Comparison of ENCODE assay signal across 24 cellular contexts in genomic region chr10:121627810-121628209, GRCh38. TPM values are rescaled to one million over a fixed set of nuclear protein-coding genes. Genes with fewer than 3 reads are reported as not detected.
A peak's percentile ranks its signal among the peaks of the same experiment; 100 is the strongest.
DNase-seq lines count a peak whose midpoint lies in the region; ATAC-seq and TF ChIP-seq lines count a peak whose summit lies in the region.
"Had no signal": no experiment of that assay in that cellular context is flagged by ENCODE, and none has a peak within 500 bp of the region (broad histone marks: within the 10 kb centered on the region; RNA-seq: fewer than 3 reads in every experiment).

No MANE protein-coding gene starts in this region.

- H3K36me3 ChIP-seq in tibial nerve (no peaks in the 10 kb centered on the region), thyroid gland (no peaks in the 10 kb centered on the region)
- H3K36me3 ChIP-seq: brain microvascular endothelial cell, HAP-1 had no signal

- no peaks in the 10 kb centered on the region for H3K4me1 Mint-ChIP-seq in activated naive CD4-positive, alpha-beta T cell treated with anti-CD3 and anti-CD28 coated beads, Interleukin-2, amount 50 U/mL, for 24 hours
- H3K4me1 Mint-ChIP-seq in activated naive CD4-positive, alpha-beta T cell treated with anti-CD3 and anti-CD28 coated beads, Interleukin-2, amount 10 ng/mL, durations not matched to agents 7 days and 5 days, result no peaks in the 10 kb centered on the region
- H3K4me1 Mint-ChIP-seq: CD14-positive monocyte had no signal

- no peaks in the 10 kb centered on the region for H3K27me3 Mint-ChIP-seq in activated naive CD4-positive, alpha-beta T cell treated with anti-CD3 and anti-CD28 coated beads, Interleukin-2, amount 50 U/mL, for 24 hours
- H3K27me3 Mint-ChIP-seq in activated naive CD4-positive, alpha-beta T cell treated with anti-CD3 and anti-CD28 coated beads, Interleukin-2, amount 10 ng/mL, durations not matched to agents 7 days and 5 days, result no peaks in the 10 kb centered on the region

- 60 to 65% methylated on average over 8 of the region's 8 CpGs for WGBS in tibial nerve, 2 donors
- WGBS in thyroid gland, 2 donors, result 47 to 56% methylated on average over 8 of the region's 8 CpGs

- H3K9me3 Mint-ChIP-seq in activated naive CD4-positive, alpha-beta T cell treated with anti-CD3 and anti-CD28 coated beads, Interleukin-2, amount 50 U/mL, for 24 hours, result no peaks in the 10 kb centered on the region
- H3K9me3 Mint-ChIP-seq in activated naive CD4-positive, alpha-beta T cell treated with anti-CD3 and anti-CD28 coated beads, Interleukin-2, amount 10 ng/mL, durations not matched to agents 7 days and 5 days, result no peaks in the 10 kb centered on the region
- H3K9me3 Mint-ChIP-seq: activated naive CD4-positive, alpha-beta T cell treated with anti-CD3 and anti-CD28 coated beads for 36 hours had no signal

- intact Hi-C loops in posterior vena cava (cut with DNase I) (no loop called here), thyroid gland (cut with DNase I) (no loop called here)

- TF ChIP-seq POLR2A in tibial nerve (IDR thresholded peaks at IDR 0.05) (no peak), thyroid gland (IDR thresholded peaks at IDR 0.05) (no peak)

- TF ChIP-seq CTCF in foreskin keratinocyte (conservative IDR thresholded peaks at IDR 0.05) (no peak), tibial nerve (IDR thresholded peaks at IDR 0.05) (no peak), thyroid gland (IDR thresholded peaks at IDR 0.05) (no peak)

- H3K4me1 ChIP-seq in foreskin keratinocyte (peaks cover 28% of the 10 kb centered on the region), tibial nerve (peaks cover 0 to 4% (median 0%) of the 10 kb centered on the region in 4 donors), thyroid gland (peaks cover 0 to 7% of the 10 kb centered on the region in 2 donors)
- H3K4me1 ChIP-seq: HAP-1 had no signal

- H3K9me3 ChIP-seq in tibial nerve (no peaks in the 10 kb centered on the region), thyroid gland (no peaks in the 10 kb centered on the region)
- H3K9me3 ChIP-seq: HAP-1 had no signal

- H3K27ac ChIP-seq in foreskin keratinocyte, result peak overlapping the region; percentile 44
- H3K27ac ChIP-seq in tibial nerve, result no peak overlapping the region
- no peak overlapping the region for H3K27ac ChIP-seq in thyroid gland
- H3K27ac ChIP-seq: 22Rv1, brain microvascular endothelial cell, SK-N-MC had no signal

- no peak overlapping the region for H3K4me3 ChIP-seq in tibial nerve
- H3K4me3 ChIP-seq in thyroid gland (replicated peaks in 1 of 3), result no peak overlapping the region
- H3K4me3 ChIP-seq: HAP-1, SK-N-MC had no signal

- H3K27ac Mint-ChIP-seq in activated naive CD4-positive, alpha-beta T cell treated with anti-CD3 and anti-CD28 coated beads, Interleukin-2, amount 50 U/mL, for 24 hours, result peak overlapping the region; percentile 10
- no peak overlapping the region for H3K27ac Mint-ChIP-seq in activated naive CD4-positive, alpha-beta T cell treated with anti-CD3 and anti-CD28 coated beads, Interleukin-2, amount 10 ng/mL, durations not matched to agents 7 days and 5 days
- H3K27ac Mint-ChIP-seq: activated naive CD4-positive, alpha-beta T cell treated with anti-CD3 and anti-CD28 coated beads for 36 hours had no signal

- no peak for TF ChIP-seq EP300 in tibial nerve (IDR thresholded peaks at IDR 0.05)

- H3K36me3 Mint-ChIP-seq in activated naive CD4-positive, alpha-beta T cell treated with anti-CD3 and anti-CD28 coated beads, Interleukin-2, amount 50 U/mL, for 24 hours, result no peaks in the 10 kb centered on the region
- H3K36me3 Mint-ChIP-seq in activated naive CD4-positive, alpha-beta T cell treated with anti-CD3 and anti-CD28 coated beads, Interleukin-2, amount 10 ng/mL, durations not matched to agents 7 days and 5 days, result no peaks in the 10 kb centered on the region
- H3K36me3 Mint-ChIP-seq: CD14-positive monocyte had no signal

- no peak for DNase-seq in activated naive CD4-positive, alpha-beta T cell treated with anti-CD3 and anti-CD28 coated beads, Interleukin-2, amount 10 ng/mL, durations not matched to agents 7 days and 5 days
- peak; percentile 78 to 89 for DNase-seq in foreskin keratinocyte
- DNase-seq in posterior vena cava (ENCODE audit: low spot score), result peak; percentile 23
- DNase-seq in activated CD4-positive, alpha-beta T cell treated with anti-CD3 and anti-CD28 coated beads, Interleukin-2, amount 50 U/mL, for 48 hours, result no peak
- DNase-seq in tibial nerve (ENCODE audit: low spot score in 2 of 2), result no peak
- DNase-seq in NCI-H345 treated with DMSO at 0.1 percent for 48 hours (lab: John Stamatoyannopoulos, UW; ENCODE audit: unreplicated experiment), result no peak
- DNase-seq in thyroid gland, result no peak
- DNase-seq: activated CD4-positive, alpha-beta T cell treated with anti-CD3 and anti-CD28 coated beads for 4 hours; activated naive CD4-positive, alpha-beta T cell treated with anti-CD3 and anti-CD28 coated beads for 36 hours; brain microvascular endothelial cell; dermis blood vessel endothelial cell; DMS153; left cardiac atrium; MV-4-11; NCI-H2029 treated with DMSO at 0.1 percent for 48 hours; NCI-H524 had no signal

- peak; percentile 76 for ATAC-seq in foreskin keratinocyte
- ATAC-seq: HepG2, left cardiac atrium had no signal

- H3K4me3 Mint-ChIP-seq in activated naive CD4-positive, alpha-beta T cell treated with anti-CD3 and anti-CD28 coated beads, Interleukin-2, amount 50 U/mL, for 24 hours, result no peak overlapping the region
- no peak overlapping the region for H3K4me3 Mint-ChIP-seq in activated naive CD4-positive, alpha-beta T cell treated with anti-CD3 and anti-CD28 coated beads, Interleukin-2, amount 10 ng/mL, durations not matched to agents 7 days and 5 days
- H3K4me3 Mint-ChIP-seq: activated naive CD4-positive, alpha-beta T cell treated with anti-CD3 and anti-CD28 coated beads for 36 hours had no signal

- CTCF ChIA-PET in activated naive CD4-positive, alpha-beta T cell treated with anti-CD3 and anti-CD28 coated beads, Interleukin-2, amount 10 ng/mL, durations not matched to agents 7 days and 5 days (lab: Charles Lee), result no interaction called here

- H3K27me3 ChIP-seq in foreskin keratinocyte (no peaks in the 10 kb centered on the region), tibial nerve (no peaks in the 10 kb centered on the region), thyroid gland (no peaks in the 10 kb centered on the region)
- H3K27me3 ChIP-seq: brain microvascular endothelial cell had no signal

RNA-seq across cellular contexts. Expression of gene FGFR2, which starts 29.6 kb away (rescaled TPM):
- total RNA-seq in foreskin keratinocyte (30.3 and 35.8 TPM in 2 replicates), posterior vena cava (10 to 100 TPM; 16.4 to 17.7 TPM), tibial nerve (10 to 100 TPM in 1 of 4 donors, 1 to 10 TPM in 3; 8.4 to 16.5 (median 9.2) TPM), thyroid gland (100 to 1,000 TPM in 3 of 4 donors, 10 to 100 TPM in 1; 65.6 to 149 (median 122) TPM)
- polyA plus RNA-seq in foreskin keratinocyte, result 11.1 and 14.3 TPM in 2 replicates
- total RNA-seq: activated naive CD4-positive, alpha-beta T cell treated with anti-CD3 and anti-CD28 coated beads for 36 hours; myocyte; OCI-LY7 had no signal
- polyA plus RNA-seq: CD14-positive monocyte had no signal

Comparison
In these comparisons a context has a peak if more than half of its experiments do, and no peak if none do; other contexts are left out.
1. DNase-seq: peak in foreskin keratinocyte (2 of 2) and posterior vena cava (single experiment); none in activated naive CD4-positive, alpha-beta T cell treated with anti-CD3 and anti-CD28 coated beads, Interleukin-2, amount 10 ng/mL, durations not matched to agents 7 days and 5 days (single experiment), activated CD4-positive, alpha-beta T cell treated with anti-CD3 and anti-CD28 coated beads, Interleukin-2, amount 50 U/mL, for 48 hours (0 of 2), tibial nerve (0 of 2), NCI-H345 treated with DMSO at 0.1 percent for 48 hours (single experiment) and thyroid gland (0 of 2).